Comparison of ENCODE assay signal across 1 cellular context in genomic region chr2:240021488-240022104, GRCh38.
TF ChIP-seq lines count a peak whose summit lies in the region.

No MANE protein-coding gene starts in this region.

TF ChIP-seq in IMR-90, 13 proteins besides CTCF, POLR2A, EP300 and RAD21:
- TF ChIP-seq SMC3 (IDR thresholded peaks at IDR 0.05; ENCODE audit: low read depth, low read length) (peak; percentile 18; the same call in 1 of the 2 replicates), CEBPB (IDR thresholded peaks at IDR 0.05; ENCODE audit: low read depth, low read length) (no peak)
TF ChIP-seq in IMR-90: peak in this region for 1.
